ENCODE assay signal across 8 cellular contexts in genomic region chrX:118226060-118226428, GRCh38.
DNase-seq lines count a peak whose midpoint lies in the region; ATAC-seq, FAIRE-seq and TF ChIP-seq lines count a peak whose summit lies in the region.

No MANE protein-coding gene starts in this region.

- DNase-seq in A673 (ENCODE audit: low spot score) (peak; percentile 57), OCI-LY7 (ENCODE audit: low spot score) (peak; percentile 27), fibroblast of mammary gland (ENCODE audit: low read depth) (peak; percentile 29), urothelium cell line (ENCODE audit: low spot score) (peak; percentile 1)
- DNase-seq in activated CD4-positive, alpha-beta T cell treated with anti-CD3 and anti-CD28 coated beads, Interleukin-2, amount 50 U/mL, for 4 hours = no peak
- DNase-seq in activated T-cell treated with anti-CD3 and anti-CD28 coated beads, Interleukin-2, amount 50 U/mL, for 4 hours = no peak

- no peak overlapping the region for H3K4me3 Mint-ChIP-seq in activated T-cell treated with anti-CD3 and anti-CD28 coated beads, Interleukin-2, amount 50 U/mL, for 4 hours

- no peaks in the 10 kb centered on the region for H3K36me3 ChIP-seq in A673 (ENCODE audit: insufficient read depth, low read length, poor library complexity, severe bottlenecking)
- no peaks in the 10 kb centered on the region for H3K36me3 ChIP-seq in OCI-LY7 (ENCODE audit: insufficient read depth, low read length)

- FAIRE-seq in urothelium cell line (lab: Jason Lieb, UNC) = no peak

- H3K9me3 ChIP-seq in A673 (ENCODE audit: low read depth, low read length, poor library complexity, severe bottlenecking) = no peaks in the 10 kb centered on the region
- no peaks in the 10 kb centered on the region for H3K9me3 ChIP-seq in OCI-LY7 (ENCODE audit: low read length)

- H4K20me1 ChIP-seq in OCI-LY7 (ENCODE audit: insufficient read depth, low read length) = no peaks in the 10 kb centered on the region

- H3K4me1 Mint-ChIP-seq in activated T-cell treated with anti-CD3 and anti-CD28 coated beads, Interleukin-2, amount 50 U/mL, for 4 hours (ENCODE audit: low read depth) = no peaks in the 10 kb centered on the region

- H2AFZ ChIP-seq in OCI-LY7 (ENCODE audit: low read length) = no peak overlapping the region

- no peaks in the 10 kb centered on the region for H3K27me3 ChIP-seq in A673 (replicated peaks; ENCODE audit: insufficient read depth, low read depth, low read length, poor library complexity)

- BruUV-seq in A673 (replicated peaks; lab: Mats Ljungman, UMichigan) (no TSS peak), OCI-LY7 (replicated peaks; lab: Mats Ljungman, UMichigan) (no TSS peak)

- no peaks in the 10 kb centered on the region for H3K79me2 ChIP-seq in OCI-LY7 (ENCODE audit: insufficient read depth, low read depth, low read length)

- CTCF ChIA-PET in A673 (lab: Charles Lee) = interaction anchor here (0.6 to 1.3 kb wide), 2 partner anchors 229 to 376 kb away, joined by 4 to 6 read pairs; no protein-coding TSS in a partner anchor
- CTCF ChIA-PET in OCI-LY7 (lab: Charles Lee; ENCODE audit: unreplicated experiment) = no interaction called here

- ATAC-seq in GM18517 (IDR thresholded peaks at IDR 0.05; ENCODE audit: unreplicated experiment) (peak; percentile 80), HG03039 (IDR thresholded peaks at IDR 0.05; ENCODE audit: unreplicated experiment) (peak; percentile 64)
- no peak for ATAC-seq in activated T-cell treated with anti-CD3 and anti-CD28 coated beads, Interleukin-2, amount 50 U/mL, for 4 hours

- H3K27ac ChIP-seq in A673 (ENCODE audit: low read depth, low read length, poor library complexity, severe bottlenecking) (no peak overlapping the region), OCI-LY7 (ENCODE audit: low read depth, low read length, poor library complexity, severe bottlenecking) (no peak overlapping the region)

- H3K9me2 ChIP-seq in OCI-LY7 (ENCODE audit: insufficient read depth, low read length) = no peaks in the 10 kb centered on the region

- peaks cover 13% of the 10 kb centered on the region for H3K4me1 ChIP-seq in A673 (ENCODE audit: insufficient read depth, low read length, poor library complexity, severe bottlenecking)
- H3K4me1 ChIP-seq in OCI-LY7 (ENCODE audit: insufficient read depth, low read length, poor library complexity, severe bottlenecking) = no peaks in the 10 kb centered on the region

- POLR2A ChIA-PET in A673 (lab: Charles Lee; ENCODE audit: low non-redundant PET) (no interaction called here), OCI-LY7 (lab: Charles Lee) (interaction anchor here (2.4 kb wide), 1 partner anchor 13 kb away, joined by 8 read pairs; no protein-coding TSS in a partner anchor)

- no peaks in the 10 kb centered on the region for H3K36me3 Mint-ChIP-seq in activated T-cell treated with anti-CD3 and anti-CD28 coated beads, Interleukin-2, amount 50 U/mL, for 4 hours (ENCODE audit: insufficient read depth)

- H3K4me3 ChIP-seq in A673 (ENCODE audit: low read depth, low read length, poor library complexity, severe bottlenecking) (no peak overlapping the region), OCI-LY7 (ENCODE audit: low read depth, low read length, poor library complexity, severe bottlenecking) (no peak overlapping the region), fibroblast of mammary gland (ENCODE audit: control insufficient read depth, low read depth, low read length) (no peak overlapping the region)

- no peak overlapping the region for H3K4me2 ChIP-seq in OCI-LY7 (ENCODE audit: low read length)

- no peaks in the 10 kb centered on the region for H3K9me3 Mint-ChIP-seq in activated T-cell treated with anti-CD3 and anti-CD28 coated beads, Interleukin-2, amount 50 U/mL, for 4 hours

- intact Hi-C loops in A673 (cut with micrococcal nuclease; ENCODE audit: unreplicated experiment) (loop anchor here (5.0 to 10.0 kb wide), 2 partner anchors 111 to 294 kb away; partner anchors contain the start of gene KLHL13), OCI-LY7 (cut with micrococcal nuclease; ENCODE audit: unreplicated experiment) (loop anchor here (10.0 kb wide), 1 partner anchor 231 kb away; no protein-coding TSS in a partner anchor)

- TF ChIP-seq CTCF in A673 (conservative IDR thresholded peaks at IDR 0.05; ENCODE audit: low read depth, low read length) = peak; percentile 61
- TF ChIP-seq CTCF in OCI-LY7 (conservative IDR thresholded peaks at IDR 0.05; ENCODE audit: low read length) = peak; percentile 74
- TF ChIP-seq CTCF in fibroblast of mammary gland (conservative IDR thresholded peaks at IDR 0.05; ENCODE audit: control insufficient read depth, insufficient read depth, low read depth, low read length) = peak; percentile 52

- H3K27me3 Mint-ChIP-seq in activated T-cell treated with anti-CD3 and anti-CD28 coated beads, Interleukin-2, amount 50 U/mL, for 4 hours (ENCODE audit: low read depth) = no peaks in the 10 kb centered on the region

Comparison
In these comparisons a context has a peak if more than half of its experiments do, and no peak if none do; other contexts are left out.
1. DNase-seq: peak in A673 (single experiment), OCI-LY7 (single experiment), fibroblast of mammary gland (single experiment) and urothelium cell line (single experiment); none in activated CD4-positive, alpha-beta T cell treated with anti-CD3 and anti-CD28 coated beads, Interleukin-2, amount 50 U/mL, for 4 hours (0 of 2) and activated T-cell treated with anti-CD3 and anti-CD28 coated beads, Interleukin-2, amount 50 U/mL, for 4 hours (single experiment).
2. ATAC-seq: peak in GM18517 (single experiment) and HG03039 (single experiment); none in activated T-cell treated with anti-CD3 and anti-CD28 coated beads, Interleukin-2, amount 50 U/mL, for 4 hours (0 of 2).
3. Peak in every context shown above with its lines, with median percentiles within 50 percentile points of each other: CTCF ChIP-seq.